Comparison of ENCODE assay signal across 18 cellular contexts in the genomic region with DNA sequence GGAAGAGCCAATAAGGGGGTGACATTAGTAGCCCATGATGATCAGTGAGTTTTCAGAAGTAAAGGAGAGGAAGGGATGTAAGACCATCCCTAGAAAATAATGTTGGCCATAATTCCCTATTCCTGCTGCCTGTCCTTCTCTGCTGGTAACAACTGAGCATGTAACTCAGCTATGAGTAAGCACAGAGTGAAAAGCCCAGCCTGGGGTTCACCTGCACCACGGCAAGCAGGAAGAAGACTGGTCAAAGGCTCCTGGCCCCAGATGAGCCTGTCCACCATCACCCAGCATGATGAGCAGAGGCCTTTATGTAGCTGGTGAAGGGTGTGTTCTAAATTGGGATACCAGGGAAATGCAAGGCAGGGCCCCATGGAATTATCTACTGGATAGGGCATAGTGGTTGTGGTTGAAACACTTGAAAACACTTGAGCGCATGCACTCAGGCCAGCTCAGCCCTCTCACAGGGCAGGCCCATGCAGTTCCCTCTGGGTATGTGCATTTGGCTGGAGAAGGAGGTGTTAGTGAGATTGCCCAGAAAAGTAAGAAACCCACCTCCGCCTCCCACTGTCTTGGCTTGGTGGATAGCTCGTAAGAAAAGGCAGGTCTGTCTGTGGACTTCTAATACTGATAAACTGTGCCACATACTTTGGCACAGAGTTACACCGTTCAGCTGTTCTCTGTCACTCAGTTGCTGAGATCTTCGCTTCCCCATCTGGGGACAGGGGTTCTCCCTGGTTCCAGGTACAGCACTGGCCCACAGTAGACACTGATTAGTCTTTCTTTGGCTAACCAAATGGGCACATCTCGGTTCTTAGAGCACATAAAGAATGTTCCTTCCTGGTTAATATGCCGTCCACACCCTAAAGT.
DNase-seq lines count a peak whose midpoint lies in the region; ATAC-seq and TF ChIP-seq lines count a peak whose summit lies in the region.
"Had no signal": no experiment of that assay in that cellular context is flagged by ENCODE, and none has a peak within 500 bp of the region (broad histone marks: within the 10 kb centered on the region; RNA-seq: fewer than 3 reads in every experiment).

No MANE protein-coding gene starts in this region.

- DNase-seq in A673 (ENCODE audit: low spot score): no peak
- DNase-seq in right atrium auricular region (ENCODE audit: low spot score): peak; percentile 38
- no peak for DNase-seq in psoas muscle
- no peak for DNase-seq in NCI-H748 treated with DMSO at 0.1 percent for 48 hours (lab: John Stamatoyannopoulos, UW)
- no peak for DNase-seq in H7
- DNase-seq: ACHN, AML-193, DMS153, HFFc6, KBM-7, NCI-H1436, NCI-H2029 treated with DMSO at 0.1 percent for 48 hours, NCI-H510A, SK-N-SH had no signal

- H3K4me1 Mint-ChIP-seq in brain: peaks cover 8% of the 10 kb centered on the region
- H3K4me1 Mint-ChIP-seq: CD14-positive monocyte had no signal

- intact Hi-C loops in A673 (cut with micrococcal nuclease; ENCODE audit: unreplicated experiment) (no loop called here), psoas muscle (cut with DNase I) (loop anchor here in 1 of 2 donors (5.0 to 10.0 kb wide), 3 partner anchors 53 to 150 kb away; no protein-coding TSS in a partner anchor)

- no peaks in the 10 kb centered on the region for H3K27me3 ChIP-seq in A673 (replicated peaks; ENCODE audit: insufficient read depth, low read depth, low read length, poor library complexity)
- no peaks in the 10 kb centered on the region for H3K27me3 ChIP-seq in right atrium auricular region
- no peaks in the 10 kb centered on the region for H3K27me3 ChIP-seq in psoas muscle (ENCODE audit: insufficient read depth in 3 of 3, low read length in 2 of 3)
- no peaks in the 10 kb centered on the region for H3K27me3 ChIP-seq in H7 (ENCODE audit: control insufficient read depth, insufficient read depth, low read length)

- ATAC-seq in psoas muscle (peak; percentile 36 to 57 (median 42)), GM21528 (IDR thresholded peaks at IDR 0.05; ENCODE audit: low FRiP score, unreplicated experiment) (no peak), GM18909 (IDR thresholded peaks at IDR 0.05; ENCODE audit: poor library complexity, unreplicated experiment) (no peak)

- CTCF ChIA-PET in A673 (lab: Charles Lee): no interaction called here

- H3K9me3 ChIP-seq in A673 (ENCODE audit: low read depth, low read length, poor library complexity, severe bottlenecking) (no peaks in the 10 kb centered on the region), right atrium auricular region (no peaks in the 10 kb centered on the region), psoas muscle (no peaks in the 10 kb centered on the region)
- H3K9me3 ChIP-seq: SK-N-SH had no signal

- 41 to 55% (median 48%) methylated on average over 8 of the region's 8 CpGs for WGBS in psoas muscle, 3 donors

- POLR2A ChIA-PET in A673 (lab: Charles Lee; ENCODE audit: low non-redundant PET): no interaction called here

- peaks cover 11% of the 10 kb centered on the region for H3K4me1 ChIP-seq in A673 (ENCODE audit: insufficient read depth, low read length, poor library complexity, severe bottlenecking)
- H3K4me1 ChIP-seq in right atrium auricular region: peaks cover 0 to 43% of the 10 kb centered on the region in 2 donors
- peaks cover 50% of the 10 kb centered on the region for H3K4me1 ChIP-seq in psoas muscle

- no peaks in the 10 kb centered on the region for H3K27me3 Mint-ChIP-seq in brain

- H3K36me3 ChIP-seq in A673 (ENCODE audit: insufficient read depth, low read length, poor library complexity, severe bottlenecking) (peaks cover 68% of the 10 kb centered on the region), right atrium auricular region (peaks cover 92% of the 10 kb centered on the region), psoas muscle (ENCODE audit: insufficient read depth in 1 of 2, low read depth in 1 of 2) (peaks cover 16 to 97% of the 10 kb centered on the region in 2 donors), H7 (replicated peaks; ENCODE audit: control insufficient read depth, insufficient read depth, low read length) (peaks cover 23% of the 10 kb centered on the region)

- TF ChIP-seq CTCF in A673 (conservative IDR thresholded peaks at IDR 0.05; ENCODE audit: low read depth, low read length) (no peak), brain (conservative IDR thresholded peaks at IDR 0.05) (no peak), right atrium auricular region (IDR thresholded peaks at IDR 0.05) (no peak), psoas muscle (IDR thresholded peaks at IDR 0.05) (no peak)

- H3K27ac Mint-ChIP-seq in brain: peak overlapping the region in 3 of 5 experiments; percentile 14 to 68 (median 59)
- H3K27ac Mint-ChIP-seq: HFFc6 had no signal

- no peak overlapping the region for H3K4me3 Mint-ChIP-seq in brain
- H3K4me3 Mint-ChIP-seq: CD14-positive monocyte, HFFc6 had no signal

- peaks cover 0 to 3% (median 0%) of the 10 kb centered on the region in 5 experiments for H3K9me3 Mint-ChIP-seq in brain
- H3K9me3 Mint-ChIP-seq: CD14-positive monocyte, HFFc6 had no signal

- H3K36me3 Mint-ChIP-seq in brain: peaks cover 94% of the 10 kb centered on the region

- peak overlapping the region; percentile 4 for H3K27ac ChIP-seq in A673 (ENCODE audit: low read depth, low read length, poor library complexity, severe bottlenecking)
- peak overlapping the region; percentile 69 to 75 for H3K27ac ChIP-seq in right atrium auricular region
- H3K27ac ChIP-seq in psoas muscle: peak overlapping the region; percentile 78

- H3K4me3 ChIP-seq in A673 (ENCODE audit: low read depth, low read length, poor library complexity, severe bottlenecking) (no peak overlapping the region), right atrium auricular region (no peak overlapping the region), psoas muscle (no peak overlapping the region), H7 (ENCODE audit: insufficient read depth, low read depth, low read length) (no peak overlapping the region)

- BruUV-seq in A673 (replicated peaks; lab: Mats Ljungman, UMichigan): no TSS peak

Comparison
In these comparisons a context has a peak if more than half of its experiments do, and no peak if none do; other contexts are left out.
1. H3K27ac ChIP-seq: peak in every context shown above with its lines; median percentile 78 in psoas muscle; 72 in right atrium auricular region; 4 in A673.
2. ATAC-seq: peak in psoas muscle (4 of 4); none in GM21528 (single experiment) and GM18909 (single experiment).